8 cellular contexts compared by ENCODE assay signal in the genomic region with DNA sequence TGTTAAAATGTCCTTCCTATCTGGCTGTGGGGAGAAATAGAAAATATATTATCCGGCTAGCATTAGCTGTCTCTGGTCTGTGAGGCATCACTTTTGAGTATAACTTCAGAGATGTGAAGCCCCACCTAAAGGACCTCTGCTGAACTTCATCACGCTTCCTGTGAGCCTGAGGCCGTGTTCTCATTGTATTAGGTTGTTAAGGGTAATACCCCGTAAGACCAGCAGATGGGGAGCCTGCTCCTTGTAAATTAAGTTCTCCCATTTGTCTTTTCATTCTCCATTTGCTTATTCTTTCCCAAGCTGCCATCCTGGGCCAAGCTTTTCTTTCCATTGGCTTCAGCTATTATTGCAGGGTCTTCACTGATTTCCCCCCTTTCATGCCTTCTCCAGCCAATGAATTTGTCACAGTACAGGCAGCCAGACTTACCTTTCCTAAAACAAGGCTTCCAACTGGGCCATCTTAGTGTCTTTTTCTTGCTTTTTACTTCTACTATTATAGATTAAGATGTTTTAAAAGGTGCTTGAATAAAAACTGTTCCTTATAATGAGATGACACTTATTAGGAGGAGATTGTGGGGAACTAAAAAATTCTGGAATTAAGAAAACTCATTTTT. TPM values are rescaled to one million over a fixed set of nuclear protein-coding genes. Genes with fewer than 3 reads are reported as not detected.
DNase-seq lines count a peak whose midpoint lies in the region; ATAC-seq and TF ChIP-seq lines count a peak whose summit lies in the region.

No MANE protein-coding gene starts in this region.

- 4 to 12% methylated on average over 4 of the region's 4 CpGs for WGBS in lung, 2 donors

- peak; percentile 99 for ATAC-seq in GM19455 (IDR thresholded peaks at IDR 0.05; ENCODE audit: unreplicated experiment)
- ATAC-seq in HG03521 (IDR thresholded peaks at IDR 0.05; ENCODE audit: unreplicated experiment) = peak; percentile 99
- peak; percentile 94 for ATAC-seq in lung (ENCODE audit: insufficient read depth, low FRiP score)

- H3K4me3 ChIP-seq in lung = no peak overlapping the region

- peaks cover 25 to 34% of the 10 kb centered on the region in 2 donors for H3K36me3 ChIP-seq in lung (ENCODE audit: control insufficient read depth in 2 of 2, insufficient read depth in 2 of 2, low read length in 2 of 2)

- peak; percentile 79 for TF ChIP-seq CTCF in lung (IDR thresholded peaks at IDR 0.05; ENCODE audit: control extremely low read depth, extremely low read depth)

- peaks cover 0 to 3% of the 10 kb centered on the region in 2 donors for H3K4me1 ChIP-seq in lung (ENCODE audit: control insufficient read depth in 2 of 2, insufficient read depth in 2 of 2, low read length in 2 of 2)

- no peaks in the 10 kb centered on the region for H3K9me3 ChIP-seq in lung (ENCODE audit: control insufficient read depth in 2 of 2, insufficient read depth in 1 of 2, low read length in 1 of 2)

- no peak overlapping the region for H3K27ac ChIP-seq in lung (ENCODE audit: low read depth in 1 of 2, low read length in 1 of 2)

- no peaks in the 10 kb centered on the region for H3K27me3 ChIP-seq in lung (ENCODE audit: control insufficient read depth, insufficient read depth)

- DNase-seq in COLO668 (lab: John Stamatoyannopoulos, UW; ENCODE audit: unreplicated experiment) (peak; percentile 64), NCI-H526 treated with DMSO at 0.1 percent for 48 hours (lab: John Stamatoyannopoulos, UW) (peak; percentile 81), dermis blood vessel endothelial cell (peak; percentile 95), lung (ENCODE audit: low spot score) (peak; percentile 60)
- peak; percentile 80 for DNase-seq in activated CD4-positive, alpha-beta T cell treated with anti-CD3 and anti-CD28 coated beads for 48 hours
- peak; percentile 37 to 38 for DNase-seq in stimulated activated CD8-positive, alpha-beta memory T cell treated with anti-CD3 and anti-CD28 coated beads, Interleukin-15, amount 100 ng/mL, for 48 hours (ENCODE audit: low read depth in 2 of 2)

RNA-seq across cellular contexts. Expression of a gene that starts 12.4 kb away (rescaled TPM):
- total RNA-seq in dermis blood vessel endothelial cell = 10.9 and 17.5 TPM in 2 replicates
- total RNA-seq in lung = 10 to 100 TPM; 22.6 to 23.5 TPM
- 10 to 100 TPM; 15.8 to 23.4 TPM for polyA plus RNA-seq in lung

RNA-seq across cellular contexts. Expression of a gene that starts 12.7 kb away (rescaled TPM):
- 18.9 and 20.6 TPM in 2 replicates for total RNA-seq in dermis blood vessel endothelial cell
- total RNA-seq in lung = 10 to 100 TPM; 19.0 to 81.1 TPM
- polyA plus RNA-seq in lung = 10 to 100 TPM in 1 of 2 donors, 1 to 10 TPM in 1; 8.6 to 33.0 TPM

RNA-seq across cellular contexts. Expression of a gene that starts 37.1 kb away (rescaled TPM):
- total RNA-seq in dermis blood vessel endothelial cell (75.5 and 84.7 TPM in 2 replicates), lung (100 to 1,000 TPM in 1 of 2 donors, 10 to 100 TPM in 1; 82.9 to 516 TPM)
- polyA plus RNA-seq in lung = 100 to 1,000 TPM in 1 of 2 donors, 10 to 100 TPM in 1; 69.1 to 528 TPM

Comparison
In these comparisons a context has a peak if more than half of its experiments do, and no peak if none do; other contexts are left out.
1. DNase-seq: peak in every context shown above with its lines; median percentile 95 in dermis blood vessel endothelial cell; 81 in NCI-H526 treated with DMSO at 0.1 percent for 48 hours; 80 in activated CD4-positive, alpha-beta T cell treated with anti-CD3 and anti-CD28 coated beads for 48 hours; 64 in COLO668; 60 in lung; 38 in stimulated activated CD8-positive, alpha-beta memory T cell treated with anti-CD3 and anti-CD28 coated beads, Interleukin-15, amount 100 ng/mL, for 48 hours.